Comparison of ENCODE assay signal across 14 cellular contexts in the genomic region with DNA sequence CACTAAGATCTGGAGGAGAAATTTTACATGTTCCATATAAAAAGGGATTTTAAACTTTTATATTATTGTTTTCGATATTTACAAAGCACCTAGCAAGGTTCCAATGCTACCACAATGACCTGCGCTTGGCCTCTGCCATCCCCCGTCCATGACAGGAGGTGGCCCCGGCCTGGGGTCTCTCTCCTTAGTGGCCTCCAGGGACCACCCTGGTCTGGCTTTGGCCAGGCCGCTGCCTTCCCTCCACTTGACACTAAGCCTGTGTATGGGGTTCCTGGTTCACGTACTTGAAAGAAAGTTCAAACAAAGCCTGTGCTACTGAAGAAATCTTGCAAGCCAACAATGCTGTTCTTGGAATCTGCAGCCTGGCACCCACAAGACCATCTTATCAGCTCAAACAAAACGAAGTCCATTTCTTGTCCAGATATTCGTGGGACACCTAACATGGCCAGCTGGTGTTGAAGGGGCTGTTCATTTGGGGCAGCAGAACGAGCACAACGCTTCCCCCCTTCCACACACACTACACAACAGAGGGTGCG. TPM values are rescaled to one million over a fixed set of nuclear protein-coding genes. Genes with fewer than 3 reads are reported as not detected.
A peak's percentile ranks its signal among the peaks of the same experiment; 100 is the strongest.
DNase-seq lines count a peak whose midpoint lies in the region; ATAC-seq and TF ChIP-seq lines count a peak whose summit lies in the region.
"Had no signal": no experiment of that assay in that cellular context is flagged by ENCODE, and none has a peak within 500 bp of the region (broad histone marks: within the 10 kb centered on the region; RNA-seq: fewer than 3 reads in every experiment).

No MANE protein-coding gene starts in this region.

- H3K27me3 ChIP-seq in upper lobe of right lung = no peaks in the 10 kb centered on the region

- DNase-seq in natural killer cell treated with Interleukin-12 subunit alpha and Interleukin-12 subunit beta and Interleukin-15 and Interleukin-18, amount 100 ng/mL, for 72 hours (ENCODE audit: low spot score) = no peak
- no peak for DNase-seq in natural killer cell
- no peak for DNase-seq in RWPE1 (ENCODE audit: low spot score)
- DNase-seq in central memory CD8-positive, alpha-beta T cell (ENCODE audit: low spot score in 2 of 2) = no peak
- DNase-seq in upper lobe of right lung = no peak
- no peak for DNase-seq in activated CD4-positive, alpha-beta T cell treated with anti-CD3 and anti-CD28 coated beads, Interleukin-2, amount 50 U/mL, for 4 hours
- DNase-seq in KBM-7 = no peak
- DNase-seq in coronary artery (ENCODE audit: low spot score) = no peak
- DNase-seq: 8988T, DND-41, GF-D8, NCI-H1930, NCI-H2171, NCI-H446 treated with DMSO at 0.1 percent for 48 hours had no signal

- H3K36me3 Mint-ChIP-seq in natural killer cell treated with Interleukin-12 subunit alpha and Interleukin-12 subunit beta and Interleukin-15 and Interleukin-18, amount 100 ng/mL, for 72 hours = no peaks in the 10 kb centered on the region
- H3K36me3 Mint-ChIP-seq in natural killer cell = no peaks in the 10 kb centered on the region
- no peaks in the 10 kb centered on the region for H3K36me3 Mint-ChIP-seq in central memory CD8-positive, alpha-beta T cell (ENCODE audit: insufficient read depth)

- in situ Hi-C loops in KBM-7 (cut with MboI; ENCODE audit: low pct_unique_long_range_greater_than_20kb, low sequenced_read_pairs) = no loop called here

- no peak for TF ChIP-seq CTCF in natural killer cell (IDR thresholded peaks at IDR 0.05)
- no peak for TF ChIP-seq CTCF in RWPE1 (conservative IDR thresholded peaks at IDR 0.05; ENCODE audit: low read depth)
- no peak for TF ChIP-seq CTCF in upper lobe of right lung (IDR thresholded peaks at IDR 0.05)
- TF ChIP-seq CTCF in coronary artery (IDR thresholded peaks at IDR 0.05) = no peak

- ATAC-seq in natural killer cell treated with Interleukin-12 subunit alpha and Interleukin-12 subunit beta and Interleukin-15 and Interleukin-18, amount 100 ng/mL, for 72 hours = no peak
- ATAC-seq in natural killer cell (no peak), upper lobe of right lung (peak; percentile 37)
- no peak for ATAC-seq in central memory CD8-positive, alpha-beta T cell (replicated peaks; ENCODE audit: extremely low read depth, poor library complexity, severe bottlenecking)

- H3K4me3 ChIP-seq in upper lobe of right lung (no peak overlapping the region), coronary artery (no peak overlapping the region)

- H3K4me3 Mint-ChIP-seq in natural killer cell treated with Interleukin-12 subunit alpha and Interleukin-12 subunit beta and Interleukin-15 and Interleukin-18, amount 100 ng/mL, for 72 hours = no peak overlapping the region
- H3K4me3 Mint-ChIP-seq in natural killer cell = no peak overlapping the region
- no peak overlapping the region for H3K4me3 Mint-ChIP-seq in central memory CD8-positive, alpha-beta T cell

- H3K27ac Mint-ChIP-seq in natural killer cell treated with Interleukin-12 subunit alpha and Interleukin-12 subunit beta and Interleukin-15 and Interleukin-18, amount 100 ng/mL, for 72 hours = peak overlapping the region; percentile 56 to 60
- no peak overlapping the region for H3K27ac Mint-ChIP-seq in natural killer cell
- peak overlapping the region; percentile 50 for H3K27ac Mint-ChIP-seq in central memory CD8-positive, alpha-beta T cell (ENCODE audit: low read depth)

- H3K9me3 Mint-ChIP-seq in natural killer cell treated with Interleukin-12 subunit alpha and Interleukin-12 subunit beta and Interleukin-15 and Interleukin-18, amount 100 ng/mL, for 72 hours = no peaks in the 10 kb centered on the region
- no peaks in the 10 kb centered on the region for H3K9me3 Mint-ChIP-seq in natural killer cell
- H3K9me3 Mint-ChIP-seq in central memory CD8-positive, alpha-beta T cell = no peaks in the 10 kb centered on the region

- H3K4me1 Mint-ChIP-seq in natural killer cell treated with Interleukin-12 subunit alpha and Interleukin-12 subunit beta and Interleukin-15 and Interleukin-18, amount 100 ng/mL, for 72 hours (ENCODE audit: low read depth in 2 of 2) = peaks cover 25 to 34% of the 10 kb centered on the region in 2 donors
- peaks cover 23 to 27% of the 10 kb centered on the region in 2 donors for H3K4me1 Mint-ChIP-seq in natural killer cell
- H3K4me1 Mint-ChIP-seq in central memory CD8-positive, alpha-beta T cell = peaks cover 28% of the 10 kb centered on the region

- CTCF ChIA-PET in RWPE1 (lab: Yijun Ruan, JAX) = no interaction called here

- no peaks in the 10 kb centered on the region for H3K27me3 Mint-ChIP-seq in natural killer cell treated with Interleukin-12 subunit alpha and Interleukin-12 subunit beta and Interleukin-15 and Interleukin-18, amount 100 ng/mL, for 72 hours
- H3K27me3 Mint-ChIP-seq in natural killer cell (ENCODE audit: low read depth in 2 of 2) = no peaks in the 10 kb centered on the region
- H3K27me3 Mint-ChIP-seq in central memory CD8-positive, alpha-beta T cell = no peaks in the 10 kb centered on the region

- intact Hi-C loops in natural killer cell (cut with micrococcal nuclease) = no loop called here
- intact Hi-C loops in upper lobe of right lung (cut with DNase I) = no loop called here

- no peaks in the 10 kb centered on the region for H3K9me3 ChIP-seq in upper lobe of right lung

- H3K36me3 ChIP-seq in upper lobe of right lung = no peaks in the 10 kb centered on the region

- POLR2A ChIA-PET in RWPE1 (lab: Yijun Ruan, JAX; ENCODE audit: low non-redundant PET) = no interaction called here

- H3K27ac ChIP-seq in RWPE1 (0 out of 2 replicates have a peak overlapping the region, but pooled peaks have one; percentile 0), upper lobe of right lung (no peak overlapping the region), coronary artery (no peak overlapping the region)

- H3K4me1 ChIP-seq in upper lobe of right lung = no peaks in the 10 kb centered on the region

RNA-seq across cellular contexts. Expression of a gene that starts 12.8 kb away (rescaled TPM):
- total RNA-seq in natural killer cell treated with Interleukin-12 subunit alpha and Interleukin-12 subunit beta and Interleukin-15 and Interleukin-18, amount 100 ng/mL, for 72 hours = 10 to 100 TPM; 12.9 to 22.1 TPM
- total RNA-seq in natural killer cell = 10 to 100 TPM; 11.4 to 13.5 (median 11.9) TPM
- total RNA-seq in upper lobe of right lung = 7.4 TPM

Comparison
In these comparisons a context has a peak if more than half of its experiments do, and no peak if none do; other contexts are left out.
1. H3K27ac Mint-ChIP-seq: peak in natural killer cell treated with Interleukin-12 subunit alpha and Interleukin-12 subunit beta and Interleukin-15 and Interleukin-18, amount 100 ng/mL, for 72 hours (2 of 2) and central memory CD8-positive, alpha-beta T cell (single experiment); none in natural killer cell (0 of 2).